Comparison of ENCODE assay signal across 21 cellular contexts in genomic region chr15:35499723-35500122, GRCh38. TPM values are rescaled to one million over a fixed set of nuclear protein-coding genes. Genes with fewer than 3 reads are reported as not detected.
DNase-seq lines count a peak whose midpoint lies in the region; ATAC-seq, FAIRE-seq and TF ChIP-seq lines count a peak whose summit lies in the region.
"Had no signal": no experiment of that assay in that cellular context is flagged by ENCODE, and none has a peak within 500 bp of the region (broad histone marks: within the 10 kb centered on the region; RNA-seq: fewer than 3 reads in every experiment).

No MANE protein-coding gene starts in this region.

- peak overlapping the region; percentile 44 for H2AFZ ChIP-seq in keratinocyte (ENCODE audit: control insufficient read depth, low read length)

- no peak overlapping the region for H3K4me3 ChIP-seq in endodermal cell (ENCODE audit: low read length)
- no peak overlapping the region for H3K4me3 ChIP-seq in keratinocyte (ENCODE audit: control insufficient read depth in 2 of 3, extremely low read depth in 1 of 3, insufficient read depth in 2 of 3, low read depth in 1 of 3, low read length in 3 of 3)
- H3K4me3 ChIP-seq: MG63 had no signal

- H3K9ac ChIP-seq in endodermal cell (ENCODE audit: extremely low read depth, low read length, poor library complexity, severe bottlenecking), result no peak overlapping the region
- no peak overlapping the region for H3K9ac ChIP-seq in keratinocyte (ENCODE audit: control insufficient read depth, extremely low read depth, insufficient read depth, low read length)

- H3K9me1 ChIP-seq in keratinocyte (ENCODE audit: control insufficient read depth, extremely low read depth, insufficient read depth, low read length), result no peaks in the 10 kb centered on the region

- no peaks in the 10 kb centered on the region for H3K4me1 Mint-ChIP-seq in endodermal cell

- no peak for TF ChIP-seq CTCF in endodermal cell (conservative IDR thresholded peaks at IDR 0.05)
- TF ChIP-seq CTCF in keratinocyte (optimal IDR thresholded peaks at IDR 0.05 in 1 of 3, IDR thresholded peaks at IDR 0.05 in 1 of 3, conservative IDR thresholded peaks at IDR 0.05 in 1 of 3; ENCODE audit: extremely low read depth in 1 of 3, insufficient read depth in 2 of 3, low read length in 3 of 3), result no peak

- H3K36me3 ChIP-seq in endodermal cell (ENCODE audit: control insufficient read depth, insufficient read depth, low read length) (no peaks in the 10 kb centered on the region), keratinocyte (ENCODE audit: control insufficient read depth in 2 of 2, extremely low read depth in 1 of 2, insufficient read depth in 2 of 2, low read length in 2 of 2) (no peaks in the 10 kb centered on the region)
- H3K36me3 ChIP-seq: MG63 had no signal

- H3K27me3 ChIP-seq in endodermal cell (ENCODE audit: control insufficient read depth, insufficient read depth, low read length, poor library complexity, severe bottlenecking) (no peaks in the 10 kb centered on the region), keratinocyte (ENCODE audit: control insufficient read depth, extremely low read depth, insufficient read depth, low read length) (no peaks in the 10 kb centered on the region)
- H3K27me3 ChIP-seq: MG63 had no signal

- H3K4me1 ChIP-seq in endodermal cell (ENCODE audit: control insufficient read depth, insufficient read depth, low read length) (no peaks in the 10 kb centered on the region), keratinocyte (ENCODE audit: control insufficient read depth, extremely low read depth, insufficient read depth, low read length) (peaks cover 9% of the 10 kb centered on the region)

- DNase-seq in NCI-H69 (lab: John Stamatoyannopoulos, UW), result peak; percentile 31
- peak; percentile 40 for DNase-seq in endodermal cell
- no peak for DNase-seq in keratinocyte (ENCODE audit: low read depth, low spot score)
- no peak for DNase-seq in amygdala (lab: John Stamatoyannopoulos, UW)
- DNase-seq in activated CD4-positive, alpha-beta T cell treated with anti-CD3 and anti-CD28 coated beads for 4 hours, result no peak
- no peak for DNase-seq in substantia nigra (lab: John Stamatoyannopoulos, UW)
- DNase-seq: GF-D8, H7, HFFc6, Kasumi-1, MG63, NCI-H1417 treated with DMSO at 0.1 percent for 48 hours, NCI-H187, NCI-H446 treated with DMSO at 0.1 percent for 48 hours, NCI-H526 treated with DMSO at 0.1 percent for 48 hours, SIG-M5 had no signal

- H4K20me1 ChIP-seq in keratinocyte (ENCODE audit: control insufficient read depth, extremely low read depth, insufficient read depth, low read length), result no peaks in the 10 kb centered on the region

- H3K9me3 Mint-ChIP-seq in endodermal cell, result no peaks in the 10 kb centered on the region
- H3K9me3 Mint-ChIP-seq: HFFc6 had no signal

- no peaks in the 10 kb centered on the region for H3K36me3 Mint-ChIP-seq in endodermal cell (ENCODE audit: low read depth)

- H3K4me2 ChIP-seq in keratinocyte (ENCODE audit: control insufficient read depth, extremely low read depth, insufficient read depth, low read depth, low read length), result peak overlapping the region; percentile 53

- H3K79me2 ChIP-seq in keratinocyte (ENCODE audit: control insufficient read depth, insufficient read depth, low read length), result no peaks in the 10 kb centered on the region

- no peak for ATAC-seq in GM19023 (IDR thresholded peaks at IDR 0.05; ENCODE audit: unreplicated experiment)

- WGBS in endodermal cell (ENCODE audit: insufficient coverage in 1 of 2, insufficient read length in 1 of 2), 2 experiments, result 95 to 96% methylated on average over 4 of the region's 4 CpGs

- no peak overlapping the region for H3K4me3 Mint-ChIP-seq in endodermal cell
- H3K4me3 Mint-ChIP-seq: HFFc6 had no signal

- peak; percentile 97 for FAIRE-seq in G401.6 (lab: Jason Lieb, UNC)
- peak; percentile 96 for FAIRE-seq in keratinocyte (lab: Jason Lieb, UNC)
- FAIRE-seq: A204.1 had no signal

- dilution Hi-C loops in keratinocyte (cut with MboI; ENCODE audit: extremely low pct_ligation_motif_present, low sequenced_read_pairs), result no loop called here

- H3K27ac ChIP-seq in endodermal cell (ENCODE audit: low read depth, low read length), result no peak overlapping the region
- no peak overlapping the region for H3K27ac ChIP-seq in keratinocyte (ENCODE audit: control insufficient read depth, insufficient read depth, low read length)
- H3K27ac ChIP-seq in substantia nigra (ENCODE audit: low read depth, low read length, poor library complexity, severe bottlenecking), result no peak overlapping the region
- H3K27ac ChIP-seq: C4-2B, RWPE1 had no signal

- no peaks in the 10 kb centered on the region for H3K27me3 Mint-ChIP-seq in endodermal cell (ENCODE audit: insufficient read depth)

- H3K9me3 ChIP-seq in endodermal cell (ENCODE audit: control insufficient read depth, low read length), result no peaks in the 10 kb centered on the region
- H3K9me3 ChIP-seq in keratinocyte (ENCODE audit: control insufficient read depth, low read depth, low read length), result no peaks in the 10 kb centered on the region
- H3K9me3 ChIP-seq: MG63 had no signal

- no peak overlapping the region for H3K27ac Mint-ChIP-seq in endodermal cell
- H3K27ac Mint-ChIP-seq: HFFc6 had no signal

RNA-seq across cellular contexts. Expression of gene DPH6, which starts 46.2 kb away (rescaled TPM):
- 10 to 100 TPM; 29.8 to 35.6 TPM for total RNA-seq in endodermal cell
- polyA plus RNA-seq in endodermal cell (2013, experiment 1 of 2), result 16.3 TPM
- polyA plus RNA-seq in endodermal cell (2013, experiment 2 of 2), result 13.2 TPM
- 8.5 to 13.6 TPM (median 12.7 TPM) in 3 replicates for polyA plus RNA-seq in keratinocyte
- polyA plus RNA-seq in keratinocyte (2011; ENCODE audit: low read depth), result 2.7 TPM
- 10.1 and 11.3 TPM in 2 replicates for polyA plus RNA-seq in keratinocyte (2011; cell fraction: cytosol; rRNA removed)
- 8.8 and 10.8 TPM in 2 replicates for polyA plus RNA-seq in keratinocyte (2011; cell fraction: nucleus; rRNA removed)
- polyA plus RNA-seq in keratinocyte (2012; ENCODE audit: low replicate concordance), result 7.8 and 13.2 TPM in 2 replicates
- 6.7 to 30.6 TPM (median 22.8 TPM) in 3 replicates for polyA minus RNA-seq in keratinocyte
- polyA minus RNA-seq in keratinocyte (2011; cell fraction: cytosol; rRNA and poly(A)+ RNA removed), result 7.1 TPM
- 24.9 and 40.2 TPM in 2 replicates for polyA minus RNA-seq in keratinocyte (2011; cell fraction: nucleus; rRNA and poly(A)+ RNA removed)

Comparison
In these comparisons a context has a peak if more than half of its experiments do, and no peak if none do; other contexts are left out.
1. DNase-seq: peak in NCI-H69 (single experiment) and endodermal cell (single experiment); none in keratinocyte (single experiment), amygdala (0 of 56), activated CD4-positive, alpha-beta T cell treated with anti-CD3 and anti-CD28 coated beads for 4 hours (0 of 2) and substantia nigra (0 of 49).